8 cellular contexts compared by ENCODE assay signal in the genomic region with DNA sequence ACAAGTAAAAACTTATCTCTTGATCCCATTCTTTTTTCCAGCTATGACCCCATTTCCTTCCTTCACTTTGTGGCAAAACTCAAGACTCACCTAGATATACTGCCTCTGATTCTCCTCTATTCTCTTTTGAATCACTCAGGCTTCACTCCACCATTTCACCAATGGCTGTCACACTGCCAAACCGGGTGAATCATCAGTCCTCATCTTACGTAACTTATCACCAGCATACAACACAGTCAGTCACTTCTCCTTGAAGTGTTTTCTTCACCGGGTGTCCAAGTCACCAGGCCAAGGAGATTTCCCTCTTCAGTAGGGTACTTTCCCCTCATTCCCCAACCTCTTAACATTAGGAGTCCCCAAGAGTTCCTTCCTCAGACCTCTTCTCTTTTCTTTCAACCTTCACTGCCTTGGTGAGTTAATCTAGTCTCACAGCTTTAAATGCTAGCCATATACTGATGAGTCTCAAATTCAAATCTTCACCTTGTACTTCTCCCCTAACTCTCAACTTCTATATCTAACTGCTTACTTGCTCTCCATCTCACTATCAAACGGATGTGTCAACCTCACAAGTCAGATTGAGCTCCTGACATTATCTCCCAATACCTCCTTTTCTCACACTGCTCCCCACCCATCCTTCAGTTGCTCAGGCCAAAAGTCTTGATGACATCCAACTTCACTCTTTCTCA. TPM values are rescaled to one million over a fixed set of nuclear protein-coding genes. Genes with fewer than 3 reads are reported as not detected.
A peak's percentile ranks its signal among the peaks of the same experiment; 100 is the strongest.
DNase-seq lines count a peak whose midpoint lies in the region; ATAC-seq and TF ChIP-seq lines count a peak whose summit lies in the region.

No MANE protein-coding gene starts in this region.

- ATAC-seq in GM19395 (IDR thresholded peaks at IDR 0.05; ENCODE audit: unreplicated experiment): no peak

- peaks cover 19% of the 10 kb centered on the region for H3K4me1 Mint-ChIP-seq in chondrocyte (ENCODE audit: low read depth)

- H3K27ac ChIP-seq in 22Rv1: peak overlapping the region; percentile 18; the same call in 1 of the 2 replicates

- no peaks in the 10 kb centered on the region for H3K27me3 Mint-ChIP-seq in chondrocyte (ENCODE audit: low read depth)

- H3K36me3 Mint-ChIP-seq in chondrocyte (ENCODE audit: low read depth): peaks cover 22% of the 10 kb centered on the region

- peak; percentile 90 for DNase-seq in HS-5 (ENCODE audit: low read depth)
- DNase-seq in chondrocyte (ENCODE audit: low spot score): no peak
- DNase-seq in mucosa of gallbladder (ENCODE audit: low spot score): peak; percentile 88
- no peak for DNase-seq in SKM-1 treated with dmso at 0.1 percent for 144 hours (lab: John Stamatoyannopoulos, UW; ENCODE audit: unreplicated experiment)
- no peak for DNase-seq in foreskin melanocyte
- no peak for DNase-seq in NCI-H1694 treated with DMSO at 0.1 percent for 48 hours (lab: John Stamatoyannopoulos, UW)

- no peak overlapping the region for H3K4me3 Mint-ChIP-seq in chondrocyte (ENCODE audit: unreplicated experiment)

- TF ChIP-seq CTCF in 22Rv1 (IDR thresholded peaks at IDR 0.05) (no peak), chondrocyte (IDR thresholded peaks at IDR 0.05) (no peak)

- H3K9me3 Mint-ChIP-seq in chondrocyte (ENCODE audit: low read depth): no peaks in the 10 kb centered on the region

- peak overlapping the region; percentile 71 for H3K27ac Mint-ChIP-seq in chondrocyte (ENCODE audit: unreplicated experiment)

RNA-seq across cellular contexts. Expression of a gene that starts 6.0 kb away (rescaled TPM):
- total RNA-seq in chondrocyte (9.6 to 10.7 TPM (median 9.7 TPM) in 3 replicates), mucosa of gallbladder (13.1 TPM)

Comparison
In these comparisons a context has a peak if more than half of its experiments do, and no peak if none do; other contexts are left out.
1. DNase-seq: peak in HS-5 (single experiment) and mucosa of gallbladder (single experiment); none in chondrocyte (single experiment), SKM-1 treated with dmso at 0.1 percent for 144 hours (single experiment), foreskin melanocyte (single experiment) and NCI-H1694 treated with DMSO at 0.1 percent for 48 hours (single experiment).